9 cellular contexts compared by ENCODE assay signal in genomic region chr15:90407871-90408317, GRCh38. TPM values are rescaled to one million over a fixed set of nuclear protein-coding genes. Genes with fewer than 3 reads are reported as not detected.
A peak's percentile ranks its signal among the peaks of the same experiment; 100 is the strongest.
DNase-seq lines count a peak whose midpoint lies in the region; ATAC-seq and TF ChIP-seq lines count a peak whose summit lies in the region.
"Had no signal": no experiment of that assay in that cellular context is flagged by ENCODE, and none has a peak within 500 bp of the region (broad histone marks: within the 10 kb centered on the region; RNA-seq: fewer than 3 reads in every experiment).

No MANE protein-coding gene starts in this region.

- TF ChIP-seq POLR2A in stomach (IDR thresholded peaks at IDR 0.05): no peak

- no peak overlapping the region for H3K9ac ChIP-seq in SK-N-MC (ENCODE audit: insufficient read length)

- TF ChIP-seq CTCF in fibroblast of pulmonary artery (IDR thresholded peaks at IDR 0.05; ENCODE audit: low read length, missing control alignments) (no peak), stomach (IDR thresholded peaks at IDR 0.05) (no peak)

- no peak for TF ChIP-seq EP300 in stomach (IDR thresholded peaks at IDR 0.05)

- H3K36me3 ChIP-seq in SK-N-MC (ENCODE audit: insufficient read depth, low read length) (no peaks in the 10 kb centered on the region), stomach (peaks cover 0 to 4% (median 0%) of the 10 kb centered on the region in 4 donors)

- H3K27ac ChIP-seq in SK-N-MC: peak overlapping the region; percentile 60
- H3K27ac ChIP-seq in stomach: peak overlapping the region in 3 of 5 donors; percentile 47 to 56 (median 52)

- H3K4me3 ChIP-seq in SK-N-MC: no peak overlapping the region; the same call in 1 of the 2 replicates
- H3K4me3 ChIP-seq in fibroblast of pulmonary artery (replicated peaks; ENCODE audit: low read depth, low read length): no peak overlapping the region
- no peak overlapping the region for H3K4me3 ChIP-seq in stomach

- H3K9me3 ChIP-seq in SK-N-MC (ENCODE audit: low read depth, low read length) (no peaks in the 10 kb centered on the region), stomach (no peaks in the 10 kb centered on the region)

- WGBS in stomach, 5 donors: 40 to 53% (median 50%) methylated on average over 2 of the region's 2 CpGs

- DNase-seq in NOMO-1 treated with DMSO at 0.1 percent for 48 hours (lab: John Stamatoyannopoulos, UW; ENCODE audit: unreplicated experiment) (peak; percentile 27), NOMO-1 treated with dmso at 0.1 percent for 144 hours (lab: John Stamatoyannopoulos, UW; ENCODE audit: unreplicated experiment) (no peak), SK-N-MC (ENCODE audit: low read depth, low spot score) (no peak), fibroblast of pulmonary artery (ENCODE audit: low read depth) (peak; percentile 74), stomach (no peak), T1000 (lab: John Stamatoyannopoulos, UW) (no peak)
- DNase-seq: endodermal cell had no signal

- peaks cover 30 to 82% (median 56%) of the 10 kb centered on the region in 4 donors for H3K4me1 ChIP-seq in stomach

- ATAC-seq in HG03432 (IDR thresholded peaks at IDR 0.05; ENCODE audit: unreplicated experiment) (no peak), GM21825 (IDR thresholded peaks at IDR 0.05; ENCODE audit: unreplicated experiment) (no peak)

- H3K27me3 ChIP-seq in stomach: no peaks in the 10 kb centered on the region

- intact Hi-C loops in stomach (cut with DNase I; ENCODE audit: low total_unique reads): no loop called here

RNA-seq across cellular contexts. Expression of gene IQGAP1, which starts 19.9 kb away (rescaled TPM):
- total RNA-seq in stomach: 100 to 1,000 TPM in 3 of 5 donors, 10 to 100 TPM in 2; 74.1 to 222 (median 160) TPM
- 10 to 100 TPM; 22.3 to 64.5 (median 43.7) TPM for polyA plus RNA-seq in stomach

RNA-seq across cellular contexts. Expression of gene ZNF774, which starts 55.8 kb away (rescaled TPM):
- total RNA-seq in stomach: 1 to 10 TPM in 4 of 5 donors, under 1 TPM in 1; 0.58 to 7.1 (median 2.9) TPM
- polyA plus RNA-seq in stomach: 1 to 10 TPM in 2 of 3 donors, under 1 TPM in 1; 0.93 to 2.0 (median 1.2) TPM

Comparison
In these comparisons a context has a peak if more than half of its experiments do, and no peak if none do; other contexts are left out.
1. DNase-seq: peak in NOMO-1 treated with DMSO at 0.1 percent for 48 hours (single experiment) and fibroblast of pulmonary artery (single experiment); none in NOMO-1 treated with dmso at 0.1 percent for 144 hours (single experiment), SK-N-MC (single experiment), stomach (single experiment) and T1000 (single experiment).